In genomic region chr7:149834601-149835000, GRCh38 we compare ENCODE assay signal across 24 cellular contexts.
"Had no signal": no experiment of that assay in that cellular context is flagged by ENCODE, and none has a peak within 500 bp of the region (broad histone marks: within the 10 kb centered on the region; RNA-seq: fewer than 3 reads in every experiment).

No MANE protein-coding gene starts in this region.

- FAIRE-seq: endometrium, frontal cortex, small intestine had no signal

- DNase-seq: cortex of kidney; effector memory CD8-positive, alpha-beta T cell; hypothalamus; immature natural killer cell; islet precursor cell; kidney glomerular epithelial cell; left colon; left ventricle myocardium superior; lower lobe of right lung; natural killer cell; nucleus accumbens; small intestine; stimulated activated CD4-positive, alpha-beta T cell treated with anti-CD3 and anti-CD28 coated beads, Interleukin-15, amount 100 ng/mL, for 24 hours; stimulated activated CD4-positive, alpha-beta T cell treated with anti-CD3 and anti-CD28 coated beads, Interleukin-2, amount 100 ng/mL, for 48 hours; stimulated activated naive B cell treated with anti-CD40 and anti-IgM and Interleukin-4, amounts not matched to agents 10 μg/mL and 1 μg/mL and 100 μg/mL, for 72 hours had no signal

- H3K9ac ChIP-seq: neural progenitor cell had no signal

- H3K27me3 ChIP-seq: tibial nerve, vagina had no signal

- H3K27ac ChIP-seq: lower lobe of right lung, neural progenitor cell, prostate gland, thoracic aorta, tibial nerve, vagina had no signal

- H3K9me3 ChIP-seq: lower lobe of right lung, prostate gland, thoracic aorta, tibial nerve, vagina had no signal

- H3K27me3 Mint-ChIP-seq: stimulated activated naive CD8-positive, alpha-beta T cell treated with anti-CD3 and anti-CD28 coated beads, Interleukin-15, Interleukin-2, amounts not matched to agents 100 ng/mL and 50 ng/mL, for 24 hours had no signal

- H3K4me1 ChIP-seq: prostate gland had no signal

- H3K4me2 ChIP-seq: neural progenitor cell had no signal

- H3K36me3 Mint-ChIP-seq: immature natural killer cell; natural killer cell; neural progenitor cell; stimulated activated naive B cell treated with anti-CD40 and anti-IgM and Interleukin-4, amounts not matched to agents 10 μg/mL and 1 μg/mL and 100 μg/mL, for 72 hours had no signal

- H3K4me3 ChIP-seq: lower lobe of right lung, neural progenitor cell, prostate gland, thoracic aorta, tibial nerve, vagina had no signal

- H3K4me3 Mint-ChIP-seq: effector memory CD8-positive, alpha-beta T cell; immature natural killer cell; natural killer cell; neural progenitor cell; stimulated activated naive B cell treated with anti-CD40 and anti-IgM and Interleukin-4, amounts not matched to agents 10 μg/mL and 1 μg/mL and 100 μg/mL, for 72 hours; stimulated activated naive CD8-positive, alpha-beta T cell treated with anti-CD3 and anti-CD28 coated beads, Interleukin-15, Interleukin-2, amounts not matched to agents 100 ng/mL and 50 ng/mL, for 24 hours had no signal

- H3K36me3 ChIP-seq: lower lobe of right lung, neural progenitor cell, prostate gland, thoracic aorta, tibial nerve, vagina had no signal

- ATAC-seq: effector memory CD8-positive, alpha-beta T cell; left colon; left ventricle myocardium superior; lower lobe of right lung; natural killer cell; right cardiac atrium; stimulated activated naive B cell treated with anti-CD40 and anti-IgM and Interleukin-4, amounts not matched to agents 10 μg/mL and 1 μg/mL and 100 μg/mL, for 72 hours had no signal

- H2AFZ ChIP-seq: neural progenitor cell had no signal

- H3K9me3 Mint-ChIP-seq: effector memory CD8-positive, alpha-beta T cell; immature natural killer cell; natural killer cell; neural progenitor cell; stimulated activated naive B cell treated with anti-CD40 and anti-IgM and Interleukin-4, amounts not matched to agents 10 μg/mL and 1 μg/mL and 100 μg/mL, for 72 hours; stimulated activated naive CD8-positive, alpha-beta T cell treated with anti-CD3 and anti-CD28 coated beads, Interleukin-15, Interleukin-2, amounts not matched to agents 100 ng/mL and 50 ng/mL, for 24 hours had no signal

- H3K27ac Mint-ChIP-seq: effector memory CD8-positive, alpha-beta T cell; natural killer cell; neural progenitor cell; stimulated activated naive B cell treated with anti-CD40 and anti-IgM and Interleukin-4, amounts not matched to agents 10 μg/mL and 1 μg/mL and 100 μg/mL, for 72 hours; stimulated activated naive CD8-positive, alpha-beta T cell treated with anti-CD3 and anti-CD28 coated beads, Interleukin-15, Interleukin-2, amounts not matched to agents 100 ng/mL and 50 ng/mL, for 24 hours had no signal
